16 cellular contexts compared by ENCODE assay signal in the genomic region with DNA sequence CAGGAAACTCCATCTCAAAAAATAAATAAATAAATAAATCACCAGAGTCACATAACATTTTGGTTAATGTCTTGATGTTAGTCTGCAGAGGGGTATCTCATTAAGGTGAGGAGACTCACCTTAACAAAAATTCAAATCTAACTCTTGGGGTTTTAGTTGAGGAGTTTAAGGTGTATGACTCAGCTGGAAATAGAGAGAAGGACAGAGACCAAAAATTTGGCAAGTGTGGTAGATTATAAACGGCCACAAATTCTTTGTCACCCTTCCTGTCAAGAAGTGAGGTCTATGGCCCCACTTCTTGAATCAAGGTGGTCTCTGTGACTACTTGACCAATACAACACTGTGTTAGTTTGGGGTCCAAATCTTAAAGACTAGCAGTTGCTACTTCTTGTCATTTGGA.
"Had no signal": no experiment of that assay in that cellular context is flagged by ENCODE, and none has a peak within 500 bp of the region (broad histone marks: within the 10 kb centered on the region; RNA-seq: fewer than 3 reads in every experiment).

No MANE protein-coding gene starts in this region.

- H3K27me3 ChIP-seq: left lung, suprapubic skin, upper lobe of right lung had no signal

- ATAC-seq: activated T-cell treated with anti-CD3 and anti-CD28 coated beads, Interleukin-2, amount 50 U/mL, for 4 hours; left lung; sciatic nerve; upper lobe of right lung had no signal

- H3K4me3 ChIP-seq: left lung, suprapubic skin, upper lobe of right lung had no signal

- H3K9me3 ChIP-seq: left lung, suprapubic skin, upper lobe of right lung had no signal

- H3K27ac Mint-ChIP-seq: brain, memory B cell, nephron progenitor cell had no signal

- H3K9me3 Mint-ChIP-seq: activated T-cell treated with anti-CD3 and anti-CD28 coated beads, Interleukin-2, amount 50 U/mL, for 4 hours; brain; memory B cell; nephron progenitor cell had no signal

- H3K4me1 ChIP-seq: left lung had no signal

- H3K36me3 ChIP-seq: left lung, suprapubic skin, upper lobe of right lung had no signal

- H3K4me3 Mint-ChIP-seq: activated T-cell treated with anti-CD3 and anti-CD28 coated beads, Interleukin-2, amount 50 U/mL, for 4 hours; brain; memory B cell; nephron progenitor cell had no signal

- H3K36me3 Mint-ChIP-seq: brain, memory B cell had no signal

- H3K27ac ChIP-seq: left lung, suprapubic skin, upper lobe of right lung had no signal

- DNase-seq: activated CD4-positive, alpha-beta T cell treated with anti-CD3 and anti-CD28 coated beads, Interleukin-2, amount 50 U/mL, for 4 hours; activated CD4-positive, CD25-positive, alpha-beta regulatory T cell treated with anti-CD3 and anti-CD28 coated beads, Interleukin-2, amount 50 U/mL, for 72 hours; activated gamma-delta T cell treated with Interleukin-2 at 50 U/mL for 16 hours; activated T-cell treated with anti-CD3 and anti-CD28 coated beads, Interleukin-2, amount 50 U/mL, for 4 hours; foreskin melanocyte; head of caudate nucleus; left lung; nephron progenitor cell; stimulated activated CD4-positive, alpha-beta T cell treated with anti-CD3 and anti-CD28 coated beads, Interleukin-2, amount 100 ng/mL, for 24 hours; stimulated activated naive CD4-positive, alpha-beta T cell; T-helper 9 cell; upper lobe of right lung had no signal

- H3K27me3 Mint-ChIP-seq: brain, memory B cell had no signal
